Comparison of ENCODE assay signal across 16 cellular contexts in genomic region chr15:27095809-27096580, GRCh38.
DNase-seq lines count a peak whose midpoint lies in the region; TF ChIP-seq lines count a peak whose summit lies in the region.
"Had no signal": no experiment of that assay in that cellular context is flagged by ENCODE, and none has a peak within 500 bp of the region (broad histone marks: within the 10 kb centered on the region; RNA-seq: fewer than 3 reads in every experiment).

No MANE protein-coding gene starts in this region.

- no peaks in the 10 kb centered on the region for H3K9me2 ChIP-seq in Karpas-422 (replicated peaks; ENCODE audit: insufficient read depth, low read length)

- CTCF ChIA-PET in Calu3 (lab: Charles Lee), result no interaction called here
- CTCF ChIA-PET in A673 (lab: Charles Lee), result no interaction called here

- H3K27ac ChIP-seq in VCaP (peak overlapping the region; percentile 61; the same call in 1 of the 2 replicates), A673 (ENCODE audit: low read depth, low read length, poor library complexity, severe bottlenecking) (no peak overlapping the region), Karpas-422 (ENCODE audit: low read length) (no peak overlapping the region)
- H3K27ac ChIP-seq: heart right ventricle, spleen had no signal

- no peaks in the 10 kb centered on the region for H3K27me3 Mint-ChIP-seq in Calu3 (ENCODE audit: unreplicated experiment)
- H3K27me3 Mint-ChIP-seq: T-helper 17 cell had no signal

- peaks cover 19% of the 10 kb centered on the region for H3K4me1 ChIP-seq in BE2C
- H3K4me1 ChIP-seq in A673 (ENCODE audit: insufficient read depth, low read length, poor library complexity, severe bottlenecking), result no peaks in the 10 kb centered on the region
- no peaks in the 10 kb centered on the region for H3K4me1 ChIP-seq in Karpas-422 (ENCODE audit: low read length)
- H3K4me1 ChIP-seq: heart right ventricle, spleen had no signal

- intact Hi-C loops in Calu3 (cut with micrococcal nuclease; ENCODE audit: unreplicated experiment) (no loop called here), A673 (cut with micrococcal nuclease; ENCODE audit: unreplicated experiment) (no loop called here)

- no peaks in the 10 kb centered on the region for H3K4me1 Mint-ChIP-seq in Calu3 (ENCODE audit: low read depth, unreplicated experiment)
- H3K4me1 Mint-ChIP-seq: T-helper 17 cell had no signal

- no peaks in the 10 kb centered on the region for H4K20me1 ChIP-seq in Karpas-422 (ENCODE audit: insufficient read depth, low read depth, low read length)

- POLR2A ChIA-PET in A673 (lab: Charles Lee; ENCODE audit: low non-redundant PET), result no interaction called here

- H3K9me3 ChIP-seq in BE2C, result no peaks in the 10 kb centered on the region
- peaks cover 44% of the 10 kb centered on the region for H3K9me3 ChIP-seq in A673 (ENCODE audit: low read depth, low read length, poor library complexity, severe bottlenecking)
- peaks cover 40% of the 10 kb centered on the region for H3K9me3 ChIP-seq in Karpas-422 (ENCODE audit: low read length)

- H3K36me3 Mint-ChIP-seq in Calu3 (ENCODE audit: insufficient read depth, unreplicated experiment), result no peaks in the 10 kb centered on the region

- H3K27me3 ChIP-seq in BE2C (no peaks in the 10 kb centered on the region), A673 (replicated peaks; ENCODE audit: insufficient read depth, low read depth, low read length, poor library complexity) (no peaks in the 10 kb centered on the region), Karpas-422 (ENCODE audit: low read length) (no peaks in the 10 kb centered on the region)
- H3K27me3 ChIP-seq: spleen had no signal

- H3K36me3 ChIP-seq in BE2C, result no peaks in the 10 kb centered on the region
- H3K36me3 ChIP-seq in A673 (ENCODE audit: insufficient read depth, low read length, poor library complexity, severe bottlenecking), result no peaks in the 10 kb centered on the region
- H3K36me3 ChIP-seq in Karpas-422 (ENCODE audit: insufficient read depth, low read length), result no peaks in the 10 kb centered on the region
- H3K36me3 ChIP-seq: heart right ventricle, spleen had no signal

- no peak overlapping the region for H3K4me2 ChIP-seq in Karpas-422 (ENCODE audit: low read depth, low read length, poor library complexity, severe bottlenecking)

- H3K4me3 Mint-ChIP-seq in Calu3 (ENCODE audit: low read depth, unreplicated experiment), result no peak overlapping the region
- H3K4me3 Mint-ChIP-seq: T-helper 17 cell had no signal

- no peak overlapping the region for H2AFZ ChIP-seq in Karpas-422 (ENCODE audit: low read length)

- H3K4me3 ChIP-seq in BE2C (ENCODE audit: low read depth, low read length), result peak overlapping the region; percentile 28
- H3K4me3 ChIP-seq in A673 (ENCODE audit: low read depth, low read length, poor library complexity, severe bottlenecking), result no peak overlapping the region
- no peak overlapping the region for H3K4me3 ChIP-seq in Karpas-422 (ENCODE audit: low read length)
- H3K4me3 ChIP-seq: heart right ventricle, spleen had no signal

- no peaks in the 10 kb centered on the region for H3K9me3 Mint-ChIP-seq in Calu3 (ENCODE audit: low read depth, unreplicated experiment)

- no peaks in the 10 kb centered on the region for H3K79me2 ChIP-seq in Karpas-422 (ENCODE audit: low read length)

- peak; percentile 83 for DNase-seq in BE2C
- DNase-seq in NCI-H2227 treated with DMSO at 0.1 percent for 48 hours (lab: John Stamatoyannopoulos, UW), result peak; percentile 9
- peak; percentile 51 for DNase-seq in kidney tubule cell (ENCODE audit: low spot score)
- DNase-seq in Calu3, result no peak
- no peak for DNase-seq in A673 (ENCODE audit: low spot score)
- no peak for DNase-seq in SIG-M5 (lab: John Stamatoyannopoulos, UW)
- DNase-seq in Karpas-422, result no peak
- DNase-seq: ACHN; heart right ventricle; KG1; midbrain; NCI-H526 treated with DMSO at 0.1 percent for 48 hours; spleen; stimulated activated naive CD4-positive, alpha-beta T cell; T-helper 17 cell had no signal

- TF ChIP-seq CTCF in BE2C (IDR thresholded peaks at IDR 0.05; ENCODE audit: low read depth, low read length) (no peak), VCaP (conservative IDR thresholded peaks at IDR 0.05) (no peak), Calu3 (IDR thresholded peaks at IDR 0.05; ENCODE audit: unreplicated experiment) (no peak), A673 (conservative IDR thresholded peaks at IDR 0.05; ENCODE audit: low read depth, low read length) (no peak)

- no TSS peak for BruUV-seq in Calu3 (replicated peaks; lab: Mats Ljungman, UMichigan)
- no TSS peak for BruUV-seq in A673 (replicated peaks; lab: Mats Ljungman, UMichigan)

- H3K27ac Mint-ChIP-seq in Calu3 (ENCODE audit: unreplicated experiment), result no peak overlapping the region
- H3K27ac Mint-ChIP-seq: T-helper 17 cell had no signal

- H3K9ac ChIP-seq in Karpas-422 (ENCODE audit: low read length), result no peak overlapping the region

Comparison
In these comparisons a context has a peak if more than half of its experiments do, and no peak if none do; other contexts are left out.
1. DNase-seq: peak in BE2C (single experiment), NCI-H2227 treated with DMSO at 0.1 percent for 48 hours (single experiment) and kidney tubule cell (single experiment); none in Calu3 (single experiment), A673 (single experiment), SIG-M5 (single experiment) and Karpas-422 (single experiment).